Comparison of ENCODE assay signal across 3 cellular contexts in the genomic region with DNA sequence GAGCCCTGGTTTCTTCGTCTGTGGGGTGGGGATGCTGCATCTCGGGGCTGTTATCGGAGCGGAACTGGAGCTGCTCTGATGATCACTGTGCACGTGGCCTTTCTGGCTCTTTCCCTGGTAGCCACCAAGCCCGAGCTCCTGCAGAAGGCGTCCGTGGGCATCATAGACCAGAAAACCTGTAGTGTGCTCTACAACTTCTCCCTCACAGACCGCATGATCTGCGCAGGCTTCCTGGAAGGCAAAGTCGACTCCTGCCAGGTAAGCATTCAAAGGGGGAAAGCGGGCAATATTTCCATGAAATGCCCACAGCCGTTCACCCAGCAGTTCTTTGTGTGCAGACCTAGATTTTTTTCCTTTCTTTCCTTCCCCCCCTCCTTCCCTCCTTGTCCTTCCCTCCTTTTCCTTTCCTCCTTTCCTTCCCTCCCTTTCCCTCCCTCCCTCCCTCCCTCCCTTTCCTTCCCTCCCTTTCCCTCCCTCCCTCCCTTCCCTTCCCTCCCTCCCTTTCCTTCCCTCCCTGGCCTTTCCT.
A peak's percentile ranks its signal among the peaks of the same experiment; 100 is the strongest.
TF ChIP-seq lines count a peak whose summit lies in the region.

No MANE protein-coding gene starts in this region.

TF ChIP-seq in HepG2, 621 proteins besides CTCF, POLR2A, EP300 and RAD21 (continues in another document):
- TF ChIP-seq MBD4 (IDR thresholded peaks at IDR 0.05; ENCODE audit: borderline replicate concordance, low read length) (no peak), ZNF616 (CRISPR knock-in tag; IDR thresholded peaks at IDR 0.05; ENCODE audit: low read depth) (no peak), ZNF619 (CRISPR knock-in tag; IDR thresholded peaks at IDR 0.05) (no peak), ZNF367 (CRISPR knock-in tag; IDR thresholded peaks at IDR 0.05; ENCODE audit: borderline replicate concordance) (no peak), ZNF10 (CRISPR knock-in tag; IDR thresholded peaks at IDR 0.05; ENCODE audit: borderline replicate concordance, low read depth) (no peak), CENPT (CRISPR knock-in tag; IDR thresholded peaks at IDR 0.05; ENCODE audit: low read depth) (no peak), MTF1 (CRISPR knock-in tag; IDR thresholded peaks at IDR 0.05) (no peak), NCOA5 (CRISPR knock-in tag; IDR thresholded peaks at IDR 0.05) (no peak), CREB1 (IDR thresholded peaks at IDR 0.05) (no peak), CREB1 (CRISPR knock-in tag; IDR thresholded peaks at IDR 0.05) (no peak), ZNF749 (CRISPR knock-in tag; IDR thresholded peaks at IDR 0.05; ENCODE audit: borderline replicate concordance) (no peak), NFE2L1 (CRISPR knock-in tag; IDR thresholded peaks at IDR 0.05; ENCODE audit: borderline replicate concordance) (no peak), SOX13 (IDR thresholded peaks at IDR 0.05) (no peak), SOX13 (CRISPR knock-in tag; conservative IDR thresholded peaks at IDR 0.05 in 1 of 2, IDR thresholded peaks at IDR 0.05 in 1 of 2) (no peak), SIN3A (IDR thresholded peaks at IDR 0.05; ENCODE audit: borderline replicate concordance, low read depth, low read length) (no peak), HNRNPK (IDR thresholded peaks at IDR 0.05; ENCODE audit: low read depth, low read length, poor library complexity, severe bottlenecking) (peak; percentile 89), ZNF737 (CRISPR knock-in tag; IDR thresholded peaks at IDR 0.05; ENCODE audit: borderline replicate concordance) (no peak), LRRFIP1 (CRISPR knock-in tag; conservative IDR thresholded peaks at IDR 0.05) (no peak), POLR2AphosphoS2 (IDR thresholded peaks at IDR 0.05; ENCODE audit: low read depth, low read length) (peak; percentile 67; the same call in 1 of the 2 replicates), PCBP1 (IDR thresholded peaks at IDR 0.05; ENCODE audit: borderline replicate concordance, low read depth, low read length) (peak; percentile 90; the same call in 1 of the 2 replicates), AGO2 (optimal IDR thresholded peaks at IDR 0.05; ENCODE audit: low read depth, low read length) (peak; percentile 48)
- TF ChIP-seq, protein P1, sequence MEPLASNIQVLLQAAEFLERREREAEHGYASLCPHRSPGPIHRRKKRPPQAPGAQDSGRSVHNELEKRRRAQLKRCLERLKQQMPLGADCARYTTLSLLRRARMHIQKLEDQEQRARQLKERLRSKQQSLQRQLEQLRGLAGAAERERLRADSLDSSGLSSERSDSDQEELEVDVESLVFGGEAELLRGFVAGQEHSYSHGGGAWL (CRISPR knock-in tag; IDR thresholded peaks at IDR 0.05) = no peak
- TF ChIP-seq, protein P2, sequence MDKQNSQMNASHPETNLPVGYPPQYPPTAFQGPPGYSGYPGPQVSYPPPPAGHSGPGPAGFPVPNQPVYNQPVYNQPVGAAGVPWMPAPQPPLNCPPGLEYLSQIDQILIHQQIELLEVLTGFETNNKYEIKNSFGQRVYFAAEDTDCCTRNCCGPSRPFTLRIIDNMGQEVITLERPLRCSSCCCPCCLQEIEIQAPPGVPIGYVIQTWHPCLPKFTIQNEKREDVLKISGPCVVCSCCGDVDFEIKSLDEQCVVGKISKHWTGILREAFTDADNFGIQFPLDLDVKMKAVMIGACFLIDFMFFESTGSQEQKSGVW (CRISPR knock-in tag; IDR thresholded peaks at IDR 0.05; ENCODE audit: borderline replicate concordance) = no peak

TF ChIP-seq in HEK293, 187 proteins besides CTCF, POLR2A, EP300 and RAD21:
- TF ChIP-seq PRDM1 (tag by site-specific recombination; IDR thresholded peaks at IDR 0.05) (0 out of 2 replicates have a peak, but pooled peaks have one; percentile 16), ZSCAN30 (tag by site-specific recombination; IDR thresholded peaks at IDR 0.05) (no peak), ZNF366 (tag by site-specific recombination; conservative IDR thresholded peaks at IDR 0.05) (0 out of 2 replicates have a peak, but pooled peaks have one; percentile 42)

TF ChIP-seq in K562, 482 proteins besides CTCF, POLR2A, EP300 and RAD21:
- TF ChIP-seq, protein P3, sequence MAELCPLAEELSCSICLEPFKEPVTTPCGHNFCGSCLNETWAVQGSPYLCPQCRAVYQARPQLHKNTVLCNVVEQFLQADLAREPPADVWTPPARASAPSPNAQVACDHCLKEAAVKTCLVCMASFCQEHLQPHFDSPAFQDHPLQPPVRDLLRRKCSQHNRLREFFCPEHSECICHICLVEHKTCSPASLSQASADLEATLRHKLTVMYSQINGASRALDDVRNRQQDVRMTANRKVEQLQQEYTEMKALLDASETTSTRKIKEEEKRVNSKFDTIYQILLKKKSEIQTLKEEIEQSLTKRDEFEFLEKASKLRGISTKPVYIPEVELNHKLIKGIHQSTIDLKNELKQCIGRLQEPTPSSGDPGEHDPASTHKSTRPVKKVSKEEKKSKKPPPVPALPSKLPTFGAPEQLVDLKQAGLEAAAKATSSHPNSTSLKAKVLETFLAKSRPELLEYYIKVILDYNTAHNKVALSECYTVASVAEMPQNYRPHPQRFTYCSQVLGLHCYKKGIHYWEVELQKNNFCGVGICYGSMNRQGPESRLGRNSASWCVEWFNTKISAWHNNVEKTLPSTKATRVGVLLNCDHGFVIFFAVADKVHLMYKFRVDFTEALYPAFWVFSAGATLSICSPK (IDR thresholded peaks at IDR 0.05; ENCODE audit: borderline replicate concordance) = no peak
- TF ChIP-seq ZNF77 (CRISPR knock-in tag; IDR thresholded peaks at IDR 0.05) (no peak), RBFOX2 (IDR thresholded peaks at IDR 0.05; ENCODE audit: low read depth, low read length) (peak; percentile 42; the same call in 1 of the 2 replicates), XRCC5 (IDR thresholded peaks at IDR 0.05; ENCODE audit: low read depth, low read length) (no peak)
- TF ChIP-seq, protein P4, sequence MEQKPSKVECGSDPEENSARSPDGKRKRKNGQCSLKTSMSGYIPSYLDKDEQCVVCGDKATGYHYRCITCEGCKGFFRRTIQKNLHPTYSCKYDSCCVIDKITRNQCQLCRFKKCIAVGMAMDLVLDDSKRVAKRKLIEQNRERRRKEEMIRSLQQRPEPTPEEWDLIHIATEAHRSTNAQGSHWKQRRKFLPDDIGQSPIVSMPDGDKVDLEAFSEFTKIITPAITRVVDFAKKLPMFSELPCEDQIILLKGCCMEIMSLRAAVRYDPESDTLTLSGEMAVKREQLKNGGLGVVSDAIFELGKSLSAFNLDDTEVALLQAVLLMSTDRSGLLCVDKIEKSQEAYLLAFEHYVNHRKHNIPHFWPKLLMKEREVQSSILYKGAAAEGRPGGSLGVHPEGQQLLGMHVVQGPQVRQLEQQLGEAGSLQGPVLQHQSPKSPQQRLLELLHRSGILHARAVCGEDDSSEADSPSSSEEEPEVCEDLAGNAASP (IDR thresholded peaks at IDR 0.05) = no peak
